Comparison of ENCODE assay signal across 20 cellular contexts in the genomic region with DNA sequence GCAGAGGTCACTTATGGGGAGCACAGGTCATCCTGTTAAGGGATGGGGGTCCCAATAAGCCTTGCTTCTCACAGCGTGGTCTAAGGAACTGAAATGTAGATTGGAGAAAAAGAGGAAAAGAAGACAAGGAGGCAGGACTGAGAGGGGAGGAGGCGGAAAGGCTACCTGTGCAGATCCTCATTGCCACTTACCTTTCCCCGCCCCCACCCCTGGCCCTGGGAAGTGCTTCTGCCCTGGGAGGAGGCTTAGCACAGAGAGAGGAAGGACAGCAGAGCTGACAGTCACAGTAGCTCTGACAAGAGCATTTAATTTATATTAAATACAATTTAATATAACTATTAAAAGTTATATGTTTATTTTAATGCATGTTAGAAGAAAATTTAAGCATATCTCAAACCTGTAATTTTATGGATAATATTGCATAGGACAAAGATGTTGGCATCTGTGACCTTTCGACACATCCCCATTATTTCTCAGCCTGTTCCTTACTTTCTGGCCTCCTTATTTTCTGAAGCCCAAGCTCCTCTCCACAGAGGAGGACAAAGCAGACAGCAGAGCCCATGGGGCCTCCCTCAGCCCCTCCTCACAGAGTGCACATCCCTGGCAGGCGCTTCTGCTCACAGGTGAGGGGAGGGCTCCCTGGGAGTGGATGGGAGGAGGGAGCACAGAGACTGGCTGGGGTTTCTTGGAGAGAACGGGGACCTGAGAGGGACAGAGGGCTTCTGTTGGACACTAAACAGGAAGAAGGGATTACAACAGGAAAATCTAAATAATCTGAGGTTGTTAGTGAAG. TPM values are rescaled to one million over a fixed set of nuclear protein-coding genes. Genes with fewer than 3 reads are reported as not detected.
"Had no signal": no experiment of that assay in that cellular context is flagged by ENCODE, and none has a peak within 500 bp of the region (broad histone marks: within the 10 kb centered on the region; RNA-seq: fewer than 3 reads in every experiment).

No MANE protein-coding gene starts in this region.

- ATAC-seq: activated CD8-positive, alpha-beta T cell treated with anti-CD3 and anti-CD28 coated beads, Interleukin-2, amount 10 ng/mL, durations not matched to agents 7 days and 5 days; gastrocnemius medialis; left cardiac atrium; psoas muscle; stimulated activated naive CD8-positive, alpha-beta T cell treated with anti-CD3 and anti-CD28 coated beads, Interleukin-15, Interleukin-2, amounts not matched to agents 100 U/mL and 50 U/mL, for 24 hours had no signal

- DNase-seq: activated B cell treated with CpG ODN at 0.5 μM for 24 hours; activated CD4-positive, alpha-beta T cell treated with anti-CD3 and anti-CD28 coated beads, Interleukin-2, amount 10 ng/mL, durations not matched to agents 24 days and 14 days; activated CD8-positive, alpha-beta T cell treated with anti-CD3 and anti-CD28 coated beads, Interleukin-2, amount 10 ng/mL, durations not matched to agents 7 days and 5 days; activated naive CD4-positive, alpha-beta T cell treated with Interleukin-2 at 50 U/mL for 16 hours; activated naive CD8-positive, alpha-beta T cell treated with anti-CD3 and anti-CD28 coated beads for 36 hours; colonic mucosa; dorsolateral prefrontal cortex; esophagus squamous epithelium; gastrocnemius medialis; head of caudate nucleus; islet precursor cell; left cardiac atrium; ovary; psoas muscle; stimulated activated CD4-positive, alpha-beta T cell treated with anti-CD3 and anti-CD28 coated beads, Interleukin-12 subunit alpha, Interleukin-12 subunit beta, amount 100 ng/mL, for 4 hours; stimulated activated CD4-positive, alpha-beta T cell treated with anti-CD3 and anti-CD28 coated beads, Interleukin-4, amount 100 ng/mL, for 4 hours; stimulated activated naive CD8-positive, alpha-beta T cell treated with anti-CD3 and anti-CD28 coated beads, Interleukin-15, Interleukin-2, amounts not matched to agents 100 U/mL and 50 U/mL, for 24 hours; substantia nigra; T1000; tibial artery had no signal

RNA-seq across cellular contexts. Expression of a gene that starts 27.5 kb away (rescaled TPM):
- total RNA-seq: activated B cell treated with CpG ODN at 0.5 μM for 24 hours; activated CD4-positive, alpha-beta T cell treated with anti-CD3 and anti-CD28 coated beads, Interleukin-2, amount 10 ng/mL, durations not matched to agents 24 days and 14 days; activated CD8-positive, alpha-beta T cell treated with anti-CD3 and anti-CD28 coated beads, Interleukin-2, amount 10 ng/mL, durations not matched to agents 7 days and 5 days; activated naive CD8-positive, alpha-beta T cell treated with anti-CD3 and anti-CD28 coated beads for 36 hours; colonic mucosa had no signal
